In the genomic region with DNA sequence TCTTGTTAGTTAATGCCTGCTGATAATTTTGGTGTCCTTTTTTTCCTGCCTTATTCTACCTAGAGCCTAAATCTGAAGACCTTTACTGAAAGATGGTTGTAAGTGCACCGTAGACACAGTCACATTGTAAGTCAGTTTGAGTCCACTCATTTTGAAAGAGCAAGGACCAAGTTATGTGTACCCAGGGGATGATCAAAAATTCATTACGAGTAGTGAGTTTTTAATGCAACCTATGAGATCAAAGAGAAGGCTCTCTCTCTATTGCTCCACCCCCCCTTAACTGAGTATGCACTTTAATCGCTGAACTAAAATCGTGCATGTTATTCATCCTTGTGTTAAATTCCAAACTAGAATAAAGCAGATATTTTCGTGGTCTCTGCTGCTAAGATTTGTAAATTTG, we compare ENCODE assay signal across 1 cellular context.
TF ChIP-seq lines count a peak whose summit lies in the region.

No MANE protein-coding gene starts in this region.

TF ChIP-seq in IMR-90, 13 proteins besides CTCF, POLR2A, EP300 and RAD21 (continued from another document):
- TF ChIP-seq, protein P1, sequence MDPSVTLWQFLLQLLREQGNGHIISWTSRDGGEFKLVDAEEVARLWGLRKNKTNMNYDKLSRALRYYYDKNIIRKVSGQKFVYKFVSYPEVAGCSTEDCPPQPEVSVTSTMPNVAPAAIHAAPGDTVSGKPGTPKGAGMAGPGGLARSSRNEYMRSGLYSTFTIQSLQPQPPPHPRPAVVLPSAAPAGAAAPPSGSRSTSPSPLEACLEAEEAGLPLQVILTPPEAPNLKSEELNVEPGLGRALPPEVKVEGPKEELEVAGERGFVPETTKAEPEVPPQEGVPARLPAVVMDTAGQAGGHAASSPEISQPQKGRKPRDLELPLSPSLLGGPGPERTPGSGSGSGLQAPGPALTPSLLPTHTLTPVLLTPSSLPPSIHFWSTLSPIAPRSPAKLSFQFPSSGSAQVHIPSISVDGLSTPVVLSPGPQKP (IDR thresholded peaks at IDR 0.05; ENCODE audit: borderline replicate concordance, low read depth, low read length), result no peak
- no peak for TF ChIP-seq BHLHE40 (IDR thresholded peaks at IDR 0.05; ENCODE audit: low read depth, low read length)
- no peak for TF ChIP-seq FOS (IDR thresholded peaks at IDR 0.05; ENCODE audit: low read depth, low read length)
- TF ChIP-seq CHD1 (IDR thresholded peaks at IDR 0.05; ENCODE audit: low read depth, low read length), result no peak
